In the genomic region with DNA sequence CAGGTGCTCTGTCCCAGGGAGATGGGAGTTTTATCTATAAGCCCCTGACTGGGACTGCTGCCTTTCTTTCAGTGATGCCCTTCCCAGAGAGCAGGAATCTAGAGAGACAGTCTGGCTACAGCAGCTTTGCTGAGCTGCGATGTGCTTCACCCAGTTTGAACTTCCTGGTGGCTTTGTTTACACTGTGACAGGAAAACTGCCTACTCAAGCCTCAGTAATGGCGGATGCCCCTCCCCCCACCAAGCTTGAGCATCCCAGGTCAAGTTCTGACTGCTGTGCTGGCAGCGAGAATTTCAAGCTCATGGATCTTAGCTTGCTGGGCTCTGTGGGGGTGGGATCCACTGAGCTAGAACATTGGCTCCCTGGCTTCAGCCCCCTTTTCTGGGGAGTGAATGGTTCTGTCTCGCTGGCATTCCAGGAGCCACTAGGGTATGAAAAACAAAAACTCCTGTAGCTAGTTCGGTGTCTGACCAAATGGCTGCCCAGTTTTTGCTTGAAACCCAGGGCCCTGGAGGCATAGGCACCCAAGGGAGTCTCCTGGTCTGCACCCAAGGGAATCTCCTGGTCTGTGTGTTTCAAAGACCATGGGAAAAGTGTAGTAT, we compare ENCODE assay signal across 14 cellular contexts.
DNase-seq lines count a peak whose midpoint lies in the region; ATAC-seq, FAIRE-seq and TF ChIP-seq lines count a peak whose summit lies in the region.
"Had no signal": no experiment of that assay in that cellular context is flagged by ENCODE, and none has a peak within 500 bp of the region (broad histone marks: within the 10 kb centered on the region; RNA-seq: fewer than 3 reads in every experiment).

No MANE protein-coding gene starts in this region.

- H2BK5ac ChIP-seq in H9 (ENCODE audit: insufficient read length, low read length): no peak overlapping the region

- H3K4me1 ChIP-seq in H9 (ENCODE audit: insufficient read depth, low read length): peaks cover 6% of the 10 kb centered on the region; the same call in 1 of the 2 replicates
- H3K4me1 ChIP-seq in HepG2 (ENCODE audit: insufficient read depth, low read length): peaks cover 17% of the 10 kb centered on the region
- H3K4me1 ChIP-seq in HAP-1: no peaks in the 10 kb centered on the region

- H3K36me3 ChIP-seq in HepG2 (replicated peaks in 1 of 2; ENCODE audit: control insufficient read depth in 1 of 2, insufficient read depth in 2 of 2, low read length in 2 of 2): no peaks in the 10 kb centered on the region
- no peaks in the 10 kb centered on the region for H3K36me3 ChIP-seq in HAP-1 (replicated peaks)
- H3K36me3 ChIP-seq: ovary had no signal

- H3K79me2 ChIP-seq in H9 (ENCODE audit: insufficient read depth, low read length) (no peaks in the 10 kb centered on the region), HepG2 (ENCODE audit: insufficient read depth, low read length) (no peaks in the 10 kb centered on the region)

- H2BK20ac ChIP-seq in H9 (ENCODE audit: low read depth, low read length, poor library complexity, severe bottlenecking): no peak overlapping the region

- H3K14ac ChIP-seq in H9 (ENCODE audit: insufficient read depth, low read length): peak overlapping the region; percentile 91

- no peaks in the 10 kb centered on the region for H3K23me2 ChIP-seq in H9 (ENCODE audit: insufficient read length, low read depth, low read length, poor library complexity, severe bottlenecking)

- no peak overlapping the region for H3K4me3 Mint-ChIP-seq in H9
- H3K4me3 Mint-ChIP-seq in WTC11: no peak overlapping the region
- H3K4me3 Mint-ChIP-seq in chondrocyte (ENCODE audit: unreplicated experiment): no peak overlapping the region
- H3K4me3 Mint-ChIP-seq: activated naive CD8-positive, alpha-beta T cell treated with anti-CD3 and anti-CD28 coated beads, Interleukin-2, amount 10 ng/mL, durations not matched to agents 7 days and 5 days; stimulated activated naive B cell treated with anti-CD40 and anti-IgM and Interleukin-4, amounts not matched to agents 10 μg/mL and 1 μg/mL and 100 μg/mL, for 72 hours had no signal

- H3K36me3 Mint-ChIP-seq in H9 (ENCODE audit: insufficient read depth in 1 of 3, low read depth in 3 of 3) (peaks cover 2 to 13% (median 9%) of the 10 kb centered on the region in 3 experiments; a peak in 6 of 7 replicates), WTC11 (peaks cover 29% of the 10 kb centered on the region), chondrocyte (ENCODE audit: low read depth) (peaks cover 2% of the 10 kb centered on the region)

- TF ChIP-seq POLR2A in HepG2 (IDR thresholded peaks at IDR 0.05; ENCODE audit: insufficient read depth in 1 of 2, low read depth in 2 of 2, low read length in 2 of 2): no peak

- no peaks in the 10 kb centered on the region for H4K20me1 ChIP-seq in H9 (ENCODE audit: control insufficient read depth, insufficient read depth, insufficient read length)
- H4K20me1 ChIP-seq in HepG2 (ENCODE audit: insufficient read depth, low read length): no peaks in the 10 kb centered on the region

- H3K79me1 ChIP-seq in H9 (ENCODE audit: insufficient read depth, low read depth, low read length, poor library complexity, severe bottlenecking): no peaks in the 10 kb centered on the region

- H3K4me2 ChIP-seq in H9 (ENCODE audit: insufficient read depth, insufficient read length, low read length) (no peak overlapping the region), HepG2 (ENCODE audit: low read depth, low read length) (peak overlapping the region; percentile 64)

- H4K91ac ChIP-seq in H9 (ENCODE audit: insufficient read length, low read depth, low read length): no peak overlapping the region

- H3K4me1 Mint-ChIP-seq in H9: peaks cover 6 to 7% of the 10 kb centered on the region in 2 experiments; a peak in 3 of 4 replicates
- peaks cover 11% of the 10 kb centered on the region for H3K4me1 Mint-ChIP-seq in WTC11
- H3K4me1 Mint-ChIP-seq in chondrocyte (ENCODE audit: low read depth): no peaks in the 10 kb centered on the region
- H3K4me1 Mint-ChIP-seq: activated naive CD8-positive, alpha-beta T cell treated with anti-CD3 and anti-CD28 coated beads, Interleukin-2, amount 10 ng/mL, durations not matched to agents 7 days and 5 days had no signal

- no CpG with 5 or more reads among the region's 5 CpGs for WGBS in H9 (ENCODE audit: extremely low coverage, insufficient read length, low lambda C conversion rate)
- 45% methylated on average over 5 of the region's 5 CpGs for WGBS in HepG2 (ENCODE audit: low lambda C conversion rate)

- no peak overlapping the region for H3T11ph ChIP-seq in H9 (ENCODE audit: low read length)

- H3K23ac ChIP-seq in H9 (ENCODE audit: insufficient read length, low read depth, low read length): no peak overlapping the region

- no peak overlapping the region for H4K8ac ChIP-seq in H9 (replicated peaks; ENCODE audit: insufficient read length, low read depth, low read length)

- peak overlapping the region; percentile 78 for H4K5ac ChIP-seq in H9 (ENCODE audit: insufficient read length, low read depth, low read length)

- peaks cover 5% of the 10 kb centered on the region for H3K27me3 Mint-ChIP-seq in H9 (ENCODE audit: low read depth)
- H3K27me3 Mint-ChIP-seq in WTC11 (ENCODE audit: low read depth): peaks cover 2% of the 10 kb centered on the region; the same call in 1 of the 2 replicates
- H3K27me3 Mint-ChIP-seq in chondrocyte (ENCODE audit: low read depth): peaks cover 13% of the 10 kb centered on the region
- H3K27me3 Mint-ChIP-seq: activated naive CD8-positive, alpha-beta T cell treated with anti-CD3 and anti-CD28 coated beads, Interleukin-2, amount 10 ng/mL, durations not matched to agents 7 days and 5 days had no signal

- BruUV-seq in HepG2 (replicated peaks; lab: Mats Ljungman, UMichigan): no TSS peak

- H2AK5ac ChIP-seq in H9 (ENCODE audit: insufficient read length, low read length): no peak overlapping the region

- H3K27me3 ChIP-seq in H9 (ENCODE audit: insufficient read depth, low read length) (no peaks in the 10 kb centered on the region; the same call in 1 of the 2 replicates), HepG2 (ENCODE audit: control insufficient read depth in 1 of 2, insufficient read depth in 2 of 2, low read length in 2 of 2) (no peaks in the 10 kb centered on the region), HAP-1 (ENCODE audit: low read depth) (no peaks in the 10 kb centered on the region)
- H3K27me3 ChIP-seq: ovary had no signal

- H2BK15ac ChIP-seq in H9 (ENCODE audit: low read depth, low read length): no peak overlapping the region

- H3K27ac Mint-ChIP-seq in H9 (peak overlapping the region in 2 of 3 experiments; percentile 81 to 91; a peak in 5 of 7 replicates), WTC11 (peak overlapping the region; percentile 64; the same call in 1 of the 2 replicates), chondrocyte (ENCODE audit: unreplicated experiment) (no peak overlapping the region)
- H3K27ac Mint-ChIP-seq: activated naive CD8-positive, alpha-beta T cell treated with anti-CD3 and anti-CD28 coated beads, Interleukin-2, amount 10 ng/mL, durations not matched to agents 7 days and 5 days; stimulated activated naive B cell treated with anti-CD40 and anti-IgM and Interleukin-4, amounts not matched to agents 10 μg/mL and 1 μg/mL and 100 μg/mL, for 72 hours had no signal

- no peak overlapping the region for H3K4ac ChIP-seq in H9 (ENCODE audit: low read depth, low read length)

- no peak for TF ChIP-seq RAD21 in HepG2 (CRISPR knock-in tag; IDR thresholded peaks at IDR 0.05)

- TF ChIP-seq CTCF in H9 (conservative IDR thresholded peaks at IDR 0.05) (no peak), WTC11 (IDR thresholded peaks at IDR 0.05) (no peak), HepG2 (CRISPR knock-in tag; IDR thresholded peaks at IDR 0.05) (no peak), chondrocyte (IDR thresholded peaks at IDR 0.05) (no peak), GM10266 (IDR thresholded peaks at IDR 0.05; ENCODE audit: control insufficient read depth, insufficient read depth, low read depth, missing control alignments) (no peak)

- H3K4me3 ChIP-seq in HepG2 (replicated peaks in 1 of 3; ENCODE audit: insufficient read depth in 1 of 3, low read depth in 2 of 3, low read length in 3 of 3) (peak overlapping the region in 1 of 3 experiments; percentile 40; a peak in 1 of 6 replicates), HAP-1 (no peak overlapping the region)
- H3K4me3 ChIP-seq: ovary, SK-N-MC had no signal

- TF ChIP-seq EP300 in HepG2 (IDR thresholded peaks at IDR 0.05; ENCODE audit: low read depth in 2 of 2, low read length in 2 of 2) (peak in 1 of 2 experiments; percentile 25; a peak in 1 of 4 replicates), HepG2 (CRISPR knock-in tag; IDR thresholded peaks at IDR 0.05; ENCODE audit: borderline replicate concordance) (peak; percentile 44; the same call in 1 of the 2 replicates)

- H3K9me3 ChIP-seq in H9 (ENCODE audit: control insufficient read depth, low read depth, low read length) (no peaks in the 10 kb centered on the region), HepG2 (ENCODE audit: low read length) (no peaks in the 10 kb centered on the region), HAP-1 (no peaks in the 10 kb centered on the region)
- H3K9me3 ChIP-seq: ovary had no signal

- H3K56ac ChIP-seq in H9 (ENCODE audit: insufficient read length, low read depth, low read length): no peak overlapping the region

- POLR2A ChIA-PET in WTC11 (lab: Charles Lee) (no interaction called here), HepG2 (lab: Yijun Ruan, JAX) (interaction anchor here (1.3 to 1.4 kb wide), 2 partner anchors 40 to 265 kb away, joined by 3 read pairs; a partner anchor contains a TSS)

- peak overlapping the region; percentile 95 for H2AFZ ChIP-seq in H9 (ENCODE audit: low read length)
- H2AFZ ChIP-seq in HepG2 (ENCODE audit: low read length): peak overlapping the region; percentile 45

- H2BK120ac ChIP-seq in H9 (ENCODE audit: low read depth, low read length, poor library complexity, severe bottlenecking): no peak overlapping the region

- in situ Hi-C loops in HepG2 (cut with HindIII; ENCODE audit: extremely low pct_ligation_motif_present, low pct_unique_long_range_greater_than_20kb) (no loop called here), HAP-1 (cut with MboI; ENCODE audit: low sequenced_read_pairs) (no loop called here)

- intact Hi-C loops in HepG2 (cut with micrococcal nuclease; ENCODE audit: unreplicated experiment): loop anchor here (1.0 kb wide), 1 partner anchor 127 kb away; no protein-coding TSS in a partner anchor

- peak overlapping the region; percentile 75 for H3K18ac ChIP-seq in H9 (ENCODE audit: insufficient read length, low read depth, low read length)

- ATAC-seq in WTC11 (peak; percentile 24; the same call in 1 of the 2 replicates), HepG2 (peak; percentile 72), HG02852 (IDR thresholded peaks at IDR 0.05; ENCODE audit: unreplicated experiment) (no peak)
- ATAC-seq: stimulated activated naive B cell treated with anti-CD40 and anti-IgM and Interleukin-4, amounts not matched to agents 10 μg/mL and 1 μg/mL and 100 μg/mL, for 72 hours had no signal

- peak; percentile 29 for DNase-seq in COLO668 (lab: John Stamatoyannopoulos, UW; ENCODE audit: unreplicated experiment)
- peak; percentile 52 for DNase-seq in H9
- peak; percentile 49 for DNase-seq in WTC11 (ENCODE audit: low spot score)
- DNase-seq in HepG2 (ENCODE audit: low spot score): peak; percentile 66
- DNase-seq in HAP-1 (ENCODE audit: low spot score in 2 of 2): no peak
- DNase-seq in chondrocyte (ENCODE audit: low spot score): no peak
- DNase-seq in GM10266 (ENCODE audit: extremely low spot score): no peak
- DNase-seq: activated naive CD8-positive, alpha-beta T cell treated with anti-CD3 and anti-CD28 coated beads, Interleukin-2, amount 10 ng/mL, durations not matched to agents 7 days and 5 days; MM.1S; NCI-H524 treated with DMSO at 0.1 percent for 48 hours; ovary; stimulated activated naive B cell treated with anti-CD40 and anti-IgM and Interleukin-4, amounts not matched to agents 10 μg/mL and 1 μg/mL and 100 μg/mL, for 72 hours had no signal

- H3K9me3 Mint-ChIP-seq in H9 (peaks cover 27 to 29% of the 10 kb centered on the region in 2 experiments), WTC11 (peaks cover 37% of the 10 kb centered on the region), chondrocyte (ENCODE audit: low read depth) (peaks cover 24% of the 10 kb centered on the region)

- H3K9ac ChIP-seq in H9 (ENCODE audit: extremely low read depth, insufficient read length, low read length) (no peak overlapping the region), HepG2 (ENCODE audit: insufficient read depth, low read depth, low read length) (no peak overlapping the region)

- H3K27ac ChIP-seq in H9 (ENCODE audit: insufficient read length, low read depth, low read length) (no peak overlapping the region), HepG2 (ENCODE audit: extremely low read length, insufficient read depth, low read length) (no peak overlapping the region)
- H3K27ac ChIP-seq: ovary, SK-N-MC had no signal

- H2BK12ac ChIP-seq in H9 (ENCODE audit: insufficient read length, low read depth, low read length): no peak overlapping the region

- FAIRE-seq in HepG2 (lab: Jason Lieb, UNC): peak; percentile 15

- CTCF ChIA-PET in WTC11 (lab: Charles Lee): interaction anchor here (1.4 kb wide), 1 partner anchor 24 kb away, joined by 3 read pairs; no protein-coding TSS in a partner anchor
- CTCF ChIA-PET in HepG2 (lab: Yijun Ruan, JAX; ENCODE audit: low intra/inter-chr PET ratio, low total read pairs): no interaction called here

Comparison
In these comparisons a context has a peak if more than half of its experiments do, and no peak if none do; other contexts are left out.
1. DNase-seq: peak in COLO668 (single experiment), H9 (single experiment), WTC11 (single experiment) and HepG2 (single experiment); none in HAP-1 (0 of 2), chondrocyte (single experiment) and GM10266 (single experiment).